12 cellular contexts compared by ENCODE assay signal in genomic region chr22:29308148-29308790, GRCh38. TPM values are rescaled to one million over a fixed set of nuclear protein-coding genes. Genes with fewer than 3 reads are reported as not detected.
DNase-seq lines count a peak whose midpoint lies in the region; ATAC-seq and TF ChIP-seq lines count a peak whose summit lies in the region.
"Had no signal": no experiment of that assay in that cellular context is flagged by ENCODE, and none has a peak within 500 bp of the region (broad histone marks: within the 10 kb centered on the region; RNA-seq: fewer than 3 reads in every experiment).

No MANE protein-coding gene starts in this region.

- no peaks in the 10 kb centered on the region for H3K9me3 ChIP-seq in mesodermal cell (ENCODE audit: control insufficient read depth, low read length)
- no peaks in the 10 kb centered on the region for H3K9me3 ChIP-seq in uterus
- H3K9me3 ChIP-seq: pancreas had no signal

- WGBS in mesodermal cell (ENCODE audit: insufficient coverage in 2 of 2), 2 experiments, result 94 to 97% methylated on average over 49 to 50 of the region's 50 CpGs

- H3K27ac ChIP-seq in mesodermal cell (ENCODE audit: low read depth, low read length, severe bottlenecking) (no peak overlapping the region), uterus (peak overlapping the region; percentile 78 to 80)

- H3K27me3 ChIP-seq in uterus, result peaks cover 0 to 4% of the 10 kb centered on the region in 2 donors
- H3K27me3 ChIP-seq: pancreas had no signal

- intact Hi-C loops in left cardiac atrium (cut with DNase I) (loop anchor here in 1 of 2 donors (5.0 kb wide), 2 partner anchors 36 to 49 kb away; no protein-coding TSS in a partner anchor), Right ventricle myocardium superior (cut with DNase I) (loop anchor here (5.0 kb wide), 1 partner anchor 49 kb away; no protein-coding TSS in a partner anchor), uterus (cut with DNase I; ENCODE audit: low total_unique reads) (no loop called here)

- no peak for TF ChIP-seq POLR2A in uterus (IDR thresholded peaks at IDR 0.05)

- H3K36me3 ChIP-seq in mesodermal cell (ENCODE audit: control insufficient read depth, insufficient read depth, low read length) (peaks cover 21% of the 10 kb centered on the region), uterus (no peaks in the 10 kb centered on the region)
- H3K36me3 ChIP-seq: pancreas had no signal

- ATAC-seq in left cardiac atrium (no peak), Right ventricle myocardium superior (ENCODE audit: poor library complexity) (no peak)
- ATAC-seq: activated CD4-positive, alpha-beta T cell treated with anti-CD3 and anti-CD28 coated beads for 36 hours; pancreas had no signal

- H3K4me1 ChIP-seq in mesodermal cell (ENCODE audit: control insufficient read depth, insufficient read depth, low read length, poor library complexity, severe bottlenecking) (peaks cover 18% of the 10 kb centered on the region), uterus (peaks cover 7 to 29% of the 10 kb centered on the region in 2 donors)

- TF ChIP-seq CTCF in choroid plexus epithelial cell (conservative IDR thresholded peaks at IDR 0.05; ENCODE audit: low read depth, low read length), result no peak
- TF ChIP-seq CTCF in uterus (IDR thresholded peaks at IDR 0.05), result no peak

- H3K4me3 ChIP-seq in choroid plexus epithelial cell (ENCODE audit: low read depth, low read length), result peak overlapping the region; percentile 71
- peak overlapping the region; percentile 71 for H3K4me3 ChIP-seq in mesodermal cell (ENCODE audit: extremely low read depth, insufficient read depth, low read length, poor library complexity, severe bottlenecking)
- H3K4me3 ChIP-seq in uterus, result peak overlapping the region in 1 of 2 donors; percentile 87

- DNase-seq in left cardiac atrium, result peak; percentile 39
- DNase-seq in Right ventricle myocardium superior, result no peak
- no peak for DNase-seq in choroid plexus epithelial cell (ENCODE audit: low read depth)
- DNase-seq in uterus, result no peak
- no peak for DNase-seq in GM03348 (ENCODE audit: low spot score)
- DNase-seq in RKO (ENCODE audit: low spot score), result no peak
- DNase-seq in NOMO-1 treated with DMSO at 0.1 percent for 48 hours (lab: John Stamatoyannopoulos, UW; ENCODE audit: unreplicated experiment), result no peak
- DNase-seq: DMS153, NCI-H510A had no signal

RNA-seq across cellular contexts. Expression of gene GAS2L1, which starts 1.8 kb away (rescaled TPM):
- 10 to 100 TPM; 20.1 to 25.2 TPM for total RNA-seq in left cardiac atrium
- total RNA-seq in Right ventricle myocardium superior, result 24.4 TPM
- polyA plus RNA-seq in mesodermal cell (2013, experiment 1 of 2), result 22.2 TPM
- polyA plus RNA-seq in mesodermal cell (2013, experiment 2 of 2), result 17.6 TPM
- total RNA-seq in uterus, result 10 to 100 TPM in 2 of 4 donors, 1 to 10 TPM in 2; 2.4 to 29.6 (median 11.9) TPM

RNA-seq across cellular contexts. Expression of gene RASL10A, which starts 7.2 kb away (rescaled TPM):
- 1 to 10 TPM; 1.0 to 3.1 TPM for total RNA-seq in left cardiac atrium
- 1.3 TPM for total RNA-seq in Right ventricle myocardium superior
- 10.8 TPM for polyA plus RNA-seq in mesodermal cell (2013, experiment 1 of 2)
- polyA plus RNA-seq in mesodermal cell (2013, experiment 2 of 2), result 5.8 TPM
- 1 to 10 TPM in 1 of 4 donors, under 1 TPM in 2, not detected in 1; 0.35 to 3.2 (median 0.79) TPM for total RNA-seq in uterus

RNA-seq across cellular contexts. Expression of gene EWSR1, which starts 40.2 kb away (rescaled TPM):
- total RNA-seq in left cardiac atrium (100 to 1,000 TPM; 109 to 175 TPM), Right ventricle myocardium superior (108 TPM), uterus (100 to 1,000 TPM; 120 to 221 (median 137) TPM)
- polyA plus RNA-seq in mesodermal cell (2013, experiment 1 of 2), result 272 TPM
- 258 TPM for polyA plus RNA-seq in mesodermal cell (2013, experiment 2 of 2)

RNA-seq across cellular contexts. Expression of gene RHBDD3, which starts 40.5 kb away (rescaled TPM):
- 10 to 100 TPM; 15.6 to 19.0 TPM for total RNA-seq in left cardiac atrium
- 11.7 TPM for total RNA-seq in Right ventricle myocardium superior
- 27.5 TPM for polyA plus RNA-seq in mesodermal cell (2013, experiment 1 of 2)
- 25.1 TPM for polyA plus RNA-seq in mesodermal cell (2013, experiment 2 of 2)
- 10 to 100 TPM in 3 of 4 donors, 1 to 10 TPM in 1; 6.5 to 46.6 (median 26.1) TPM for total RNA-seq in uterus
